Comparison of ENCODE assay signal across 8 cellular contexts in genomic region chrX:130539721-130540321, GRCh38.
A peak's percentile ranks its signal among the peaks of the same experiment; 100 is the strongest.
DNase-seq lines count a peak whose midpoint lies in the region; ATAC-seq and TF ChIP-seq lines count a peak whose summit lies in the region.

No MANE protein-coding gene starts in this region.

- no peak overlapping the region for H3K27ac Mint-ChIP-seq in CD8-positive, alpha-beta T cell
- H3K27ac Mint-ChIP-seq in T-cell (no peak overlapping the region), chondrocyte (ENCODE audit: unreplicated experiment) (no peak overlapping the region)

- POLR2A ChIA-PET in CD8-positive, alpha-beta T cell (lab: Charles Lee) = no interaction called here
- POLR2A ChIA-PET in T-cell (lab: Charles Lee) = no interaction called here

- no peaks in the 10 kb centered on the region for H3K36me3 ChIP-seq in CD8-positive, alpha-beta T cell (ENCODE audit: insufficient read depth, low read length)
- no peaks in the 10 kb centered on the region for H3K36me3 ChIP-seq in lung (ENCODE audit: control insufficient read depth in 2 of 2, insufficient read depth in 2 of 2, low read length in 2 of 2)

- CTCF ChIA-PET in CD8-positive, alpha-beta T cell (lab: Charles Lee) = interaction anchor here (1.1 to 1.5 kb wide), 6 partner anchors 11 to 382 kb away, joined by 3 to 8 read pairs (median 4); no protein-coding TSS in a partner anchor
- CTCF ChIA-PET in T-cell (lab: Charles Lee) = interaction anchor here (0.7 to 1.3 kb wide), 3 partner anchors 10 to 378 kb away, joined by 3 to 4 read pairs (median 4); no protein-coding TSS in a partner anchor

- peak in 4 of 7 experiments; percentile 4 to 23 (median 17) for DNase-seq in CD8-positive, alpha-beta T cell
- DNase-seq in GM19240 (ENCODE audit: insufficient read length, low spot score) (peak; percentile 31), LoVo (ENCODE audit: low spot score) (peak; percentile 39), T-cell (peak in 26 of 34 experiments; percentile 0 to 33 (median 15)), chondrocyte (ENCODE audit: low spot score) (no peak), lung (ENCODE audit: low spot score) (peak; percentile 51), superior temporal gyrus (ENCODE audit: extremely low spot score) (peak; percentile 47)

- 13 to 18% methylated on average over 15 of the region's 15 CpGs for WGBS in lung, 2 donors

- no peak overlapping the region for H3K4me3 ChIP-seq in CD8-positive, alpha-beta T cell (ENCODE audit: low read depth, low read length)
- no peak overlapping the region for H3K4me3 ChIP-seq in lung

- H3K27me3 ChIP-seq in CD8-positive, alpha-beta T cell (ENCODE audit: insufficient read depth, low read length) = no peaks in the 10 kb centered on the region
- H3K27me3 ChIP-seq in lung (ENCODE audit: control insufficient read depth, insufficient read depth) = peaks cover 7% of the 10 kb centered on the region

- peak; percentile 51 for TF ChIP-seq CTCF in CD8-positive, alpha-beta T cell (IDR thresholded peaks at IDR 0.05)
- TF ChIP-seq CTCF in chondrocyte (IDR thresholded peaks at IDR 0.05) (peak; percentile 95), lung (IDR thresholded peaks at IDR 0.05; ENCODE audit: control extremely low read depth, extremely low read depth) (peak; percentile 9)

- ATAC-seq in CD8-positive, alpha-beta T cell = no peak
- ATAC-seq in T-cell (replicated peaks in 1 of 4) = no peak
- ATAC-seq in lung (ENCODE audit: insufficient read depth, low FRiP score) = no peak
- ATAC-seq in HG03139 (IDR thresholded peaks at IDR 0.05; ENCODE audit: unreplicated experiment) = no peak

- intact Hi-C loops in CD8-positive, alpha-beta T cell (cut with DNase I, micrococcal nuclease) = loop anchor here in 1 of 2 experiments (2.0 kb wide), 1 partner anchor 377 kb away; no protein-coding TSS in a partner anchor

- no peak overlapping the region for H3K4me3 Mint-ChIP-seq in CD8-positive, alpha-beta T cell
- H3K4me3 Mint-ChIP-seq in T-cell (no peak overlapping the region), chondrocyte (ENCODE audit: unreplicated experiment) (no peak overlapping the region)

- H3K4me1 Mint-ChIP-seq in CD8-positive, alpha-beta T cell (ENCODE audit: low read depth) = no peaks in the 10 kb centered on the region
- H3K4me1 Mint-ChIP-seq in T-cell = no peaks in the 10 kb centered on the region
- no peaks in the 10 kb centered on the region for H3K4me1 Mint-ChIP-seq in chondrocyte (ENCODE audit: low read depth)

- no peaks in the 10 kb centered on the region for H3K27me3 Mint-ChIP-seq in CD8-positive, alpha-beta T cell (ENCODE audit: low read depth)
- peaks cover 3 to 15% of the 10 kb centered on the region in 2 donors for H3K27me3 Mint-ChIP-seq in T-cell
- peaks cover 27% of the 10 kb centered on the region for H3K27me3 Mint-ChIP-seq in chondrocyte (ENCODE audit: low read depth)

- H3K36me3 Mint-ChIP-seq in CD8-positive, alpha-beta T cell = no peaks in the 10 kb centered on the region
- H3K36me3 Mint-ChIP-seq in T-cell (no peaks in the 10 kb centered on the region), chondrocyte (ENCODE audit: low read depth) (no peaks in the 10 kb centered on the region)

- no peaks in the 10 kb centered on the region for H3K9me3 ChIP-seq in CD8-positive, alpha-beta T cell (ENCODE audit: low read length)
- H3K9me3 ChIP-seq in lung (ENCODE audit: control insufficient read depth in 2 of 2, insufficient read depth in 1 of 2, low read length in 1 of 2) = no peaks in the 10 kb centered on the region

- no peaks in the 10 kb centered on the region for H3K4me1 ChIP-seq in CD8-positive, alpha-beta T cell (ENCODE audit: insufficient read depth, low read length)
- no peaks in the 10 kb centered on the region for H3K4me1 ChIP-seq in lung (ENCODE audit: control insufficient read depth in 2 of 2, insufficient read depth in 2 of 2, low read length in 2 of 2)

- no peak overlapping the region for H3K27ac ChIP-seq in CD8-positive, alpha-beta T cell (ENCODE audit: low read depth, low read length)
- H3K27ac ChIP-seq in lung (ENCODE audit: low read depth in 1 of 2, low read length in 1 of 2) = no peak overlapping the region

- no peaks in the 10 kb centered on the region for H3K9me3 Mint-ChIP-seq in CD8-positive, alpha-beta T cell
- no peaks in the 10 kb centered on the region for H3K9me3 Mint-ChIP-seq in T-cell
- H3K9me3 Mint-ChIP-seq in chondrocyte (ENCODE audit: low read depth) = no peaks in the 10 kb centered on the region

Comparison
In these comparisons a context has a peak if more than half of its experiments do, and no peak if none do; other contexts are left out.
1. CTCF ChIP-seq: peak in every context shown above with its lines; median percentile 95 in chondrocyte; 51 in CD8-positive, alpha-beta T cell; 9 in lung.